Comparison of ENCODE assay signal across 22 cellular contexts in the genomic region with DNA sequence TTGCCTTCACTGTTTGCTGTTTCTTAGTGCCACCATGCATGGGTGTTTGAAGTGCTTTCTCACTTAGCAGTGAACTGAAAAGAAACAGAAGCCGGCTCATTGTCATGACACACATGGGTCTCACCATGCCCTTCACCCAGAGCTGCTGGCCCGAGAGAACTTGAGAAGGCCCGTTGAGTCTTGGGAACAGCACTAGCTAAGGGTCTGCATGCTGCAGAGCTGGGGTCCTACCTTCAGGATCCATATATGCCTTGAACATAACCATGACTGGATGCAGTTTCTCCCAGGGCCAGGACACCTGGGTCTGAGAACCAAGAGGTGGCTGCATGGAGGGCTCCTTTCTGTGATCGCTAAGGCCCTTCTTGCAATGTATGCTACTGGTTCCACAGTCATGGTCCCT.
"Had no signal": no experiment of that assay in that cellular context is flagged by ENCODE, and none has a peak within 500 bp of the region (broad histone marks: within the 10 kb centered on the region; RNA-seq: fewer than 3 reads in every experiment).

No MANE protein-coding gene starts in this region.

- H3K36me3 ChIP-seq: brain microvascular endothelial cell, cardiac muscle cell, SJSA1 had no signal

- H3K4me3 Mint-ChIP-seq: activated CD8-positive, alpha-beta T cell treated with anti-CD3 and anti-CD28 coated beads for 36 hours; activated naive CD8-positive, alpha-beta T cell; activated T-cell treated with anti-CD3 and anti-CD28 coated beads, Interleukin-2, amount 50 U/mL, for 24 hours; T-helper 1 cell treated with Interleukin-12 subunit alpha and Interleukin-12 subunit beta and Interleukin-4 antibody, amounts not matched to agents 30 μg/mL and 1 μg/mL, for 36 hours had no signal

- H3K27ac ChIP-seq: cardiac muscle cell, SJSA1 had no signal

- H3K9me3 ChIP-seq: SJSA1 had no signal

- H3K9me3 Mint-ChIP-seq: activated CD8-positive, alpha-beta T cell treated with anti-CD3 and anti-CD28 coated beads for 36 hours; activated T-cell treated with anti-CD3 and anti-CD28 coated beads, Interleukin-2, amount 50 U/mL, for 24 hours; T-helper 1 cell treated with Interleukin-12 subunit alpha and Interleukin-12 subunit beta and Interleukin-4 antibody, amounts not matched to agents 30 μg/mL and 1 μg/mL, for 36 hours had no signal

- H3K27me3 Mint-ChIP-seq: activated CD8-positive, alpha-beta T cell treated with anti-CD3 and anti-CD28 coated beads for 36 hours; activated naive CD8-positive, alpha-beta T cell; activated T-cell treated with anti-CD3 and anti-CD28 coated beads, Interleukin-2, amount 50 U/mL, for 24 hours had no signal

- ATAC-seq: activated CD4-positive, CD25-positive, alpha-beta regulatory T cell treated with anti-CD3 and anti-CD28 coated beads, Interleukin-2, amount 50 U/mL, for 24 hours; activated CD8-positive, alpha-beta T cell treated with anti-CD3 and anti-CD28 coated beads for 36 hours; PC-3; SK-N-SH treated with all-trans-retinoic acid at 6 μM for 48 hours had no signal

- H3K36me3 Mint-ChIP-seq: activated naive CD8-positive, alpha-beta T cell had no signal

- H3K27ac Mint-ChIP-seq: activated CD8-positive, alpha-beta T cell treated with anti-CD3 and anti-CD28 coated beads for 36 hours; activated naive CD8-positive, alpha-beta T cell; activated T-cell treated with anti-CD3 and anti-CD28 coated beads, Interleukin-2, amount 50 U/mL, for 24 hours; T-helper 1 cell treated with Interleukin-12 subunit alpha and Interleukin-12 subunit beta and Interleukin-4 antibody, amounts not matched to agents 30 μg/mL and 1 μg/mL, for 36 hours had no signal

- H3K4me3 ChIP-seq: cardiac muscle cell, SJSA1 had no signal

- DNase-seq: activated CD4-positive, alpha-beta T cell treated with anti-CD3 and anti-CD28 coated beads for 4 hours; activated CD8-positive, alpha-beta T cell treated with anti-CD3 and anti-CD28 coated beads for 36 hours; activated effector memory CD4-positive, alpha-beta T cell treated with anti-CD3 and anti-CD28 coated beads, Interleukin-2, amount 50 U/mL, for 16 hours; activated naive CD4-positive, alpha-beta T cell treated with Interleukin-2 at 50 U/mL for 16 hours; activated T-cell treated with anti-CD3 and anti-CD28 coated beads, Interleukin-2, amount 50 U/mL, for 24 hours; Kasumi-1; KBM-7; NCI-H1105 treated with DMSO at 0.1 percent for 48 hours; NCI-H146; NCI-H187 treated with DMSO at 0.1 percent for 48 hours; NCI-H2081 treated with DMSO at 0.1 percent for 48 hours; NCI-H446; NCI-H524; PC-3; SHP77 had no signal

- H3K27me3 ChIP-seq: brain microvascular endothelial cell, SJSA1 had no signal
